1 cellular context compared by ENCODE assay signal in the genomic region with DNA sequence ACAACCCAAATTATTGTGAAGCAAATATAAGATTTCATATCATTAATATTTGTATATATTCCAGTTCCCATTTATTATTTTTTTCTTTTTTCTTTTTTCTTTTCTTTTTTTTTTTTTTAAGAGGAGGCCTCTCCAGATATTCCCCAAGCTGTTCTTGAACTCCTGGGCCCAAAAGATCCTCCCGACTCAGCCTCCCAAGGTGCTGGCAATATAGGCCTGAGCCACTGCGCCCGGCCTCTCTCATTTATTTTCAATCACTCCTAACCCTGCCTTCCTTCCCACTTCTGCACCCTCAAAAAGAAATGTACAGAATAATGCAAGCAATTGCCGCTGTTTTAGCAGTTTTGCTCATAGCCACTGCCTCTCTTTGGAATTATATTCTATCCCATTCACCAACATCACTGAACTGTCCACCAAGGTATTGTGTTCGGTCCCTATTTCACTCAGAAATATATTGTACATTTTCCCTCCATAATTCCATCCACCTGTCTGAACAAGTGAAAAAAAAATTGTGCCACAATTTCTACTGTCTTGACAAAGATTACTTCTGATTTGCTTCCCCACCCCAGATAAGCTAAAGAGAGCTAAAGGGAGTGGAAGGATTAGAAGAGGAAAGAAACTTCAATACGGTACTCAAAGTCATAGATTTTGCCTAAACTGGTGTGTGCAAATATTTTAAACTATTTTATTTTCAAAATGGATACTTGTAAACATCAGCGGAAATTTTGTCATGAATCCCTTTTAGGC.
TF ChIP-seq lines count a peak whose summit lies in the region.

No MANE protein-coding gene starts in this region.

TF ChIP-seq in K562, 482 proteins besides CTCF, POLR2A, EP300 and RAD21 (continued from another document):
- peak; percentile 93 for TF ChIP-seq CBX2 (IDR thresholded peaks at IDR 0.05; ENCODE audit: insufficient read depth, low read length, poor library complexity, severe bottlenecking)
- TF ChIP-seq, protein P1, sequence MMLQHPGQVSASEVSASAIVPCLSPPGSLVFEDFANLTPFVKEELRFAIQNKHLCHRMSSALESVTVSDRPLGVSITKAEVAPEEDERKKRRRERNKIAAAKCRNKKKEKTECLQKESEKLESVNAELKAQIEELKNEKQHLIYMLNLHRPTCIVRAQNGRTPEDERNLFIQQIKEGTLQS (IDR thresholded peaks at IDR 0.05), result no peak
- TF ChIP-seq, protein P1 (CRISPR knock-in tag; conservative IDR thresholded peaks at IDR 0.05), result no peak
- TF ChIP-seq CBX8 (IDR thresholded peaks at IDR 0.05; ENCODE audit: borderline replicate concordance, extremely low read depth, low read depth, low read length, poor library complexity, severe bottlenecking), result peak; percentile 47
